Comparison of ENCODE assay signal across 12 cellular contexts in the genomic region with DNA sequence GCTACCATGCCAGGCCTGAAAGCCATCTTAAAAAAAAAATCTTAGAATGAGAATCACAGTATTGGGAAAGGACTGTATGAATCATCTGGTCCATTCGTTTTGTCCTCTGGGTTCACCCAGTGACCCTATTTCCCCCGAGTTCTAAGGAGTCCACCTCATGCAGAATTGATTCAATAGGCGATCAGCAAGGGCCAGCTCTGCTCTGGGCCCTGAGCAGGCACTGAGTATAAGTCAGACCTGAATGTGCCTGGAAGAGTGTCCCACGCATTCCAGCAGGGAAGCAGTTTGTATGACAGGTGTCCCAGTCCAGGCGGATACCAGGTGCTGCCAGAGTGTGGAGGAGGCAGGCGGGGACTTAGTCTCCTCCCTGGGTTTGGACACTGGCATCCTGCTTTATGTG. TPM values are rescaled to one million over a fixed set of nuclear protein-coding genes. Genes with fewer than 3 reads are reported as not detected.
DNase-seq lines count a peak whose midpoint lies in the region; ATAC-seq and TF ChIP-seq lines count a peak whose summit lies in the region.
"Had no signal": no experiment of that assay in that cellular context is flagged by ENCODE, and none has a peak within 500 bp of the region (broad histone marks: within the 10 kb centered on the region; RNA-seq: fewer than 3 reads in every experiment).

No MANE protein-coding gene starts in this region.

- H3K4me3 ChIP-seq in CD4-positive, CD25-positive, alpha-beta regulatory T cell (ENCODE audit: low read depth, low read length) = no peak overlapping the region
- H3K4me3 ChIP-seq in foreskin fibroblast (ENCODE audit: low read depth in 1 of 2, low read length in 2 of 2) = no peak overlapping the region
- H3K4me3 ChIP-seq in CD4-positive, alpha-beta memory T cell (ENCODE audit: low read length in 2 of 2) = no peak overlapping the region

- CTCF ChIA-PET in activated CD4-positive, alpha-beta memory T cell treated with anti-CD3 and anti-CD28 coated beads, Interleukin-2, amount 10 ng/mL, durations not matched to agents 7 days and 5 days (lab: Charles Lee) = no interaction called here
- CTCF ChIA-PET in CD4-positive, alpha-beta memory T cell (lab: Charles Lee; ENCODE audit: partially characterized antibody) = no interaction called here

- no peak for ATAC-seq in CD4-positive, CD25-positive, alpha-beta regulatory T cell (ENCODE audit: low read depth in 2 of 2)
- ATAC-seq in activated T-helper 17 cell treated with anti-CD3 and anti-CD28 coated beads, Interleukin-2, amount 50 U/mL, for 72 hours (replicated peaks) = no peak
- ATAC-seq in left cardiac atrium = no peak

- H3K27me3 Mint-ChIP-seq in CD4-positive, CD25-positive, alpha-beta regulatory T cell = peaks cover 20% of the 10 kb centered on the region
- H3K27me3 Mint-ChIP-seq in activated T-helper 17 cell treated with anti-CD3 and anti-CD28 coated beads, Interleukin-2, amount 50 U/mL, for 72 hours = peaks cover 4% of the 10 kb centered on the region
- peaks cover 19% of the 10 kb centered on the region for H3K27me3 Mint-ChIP-seq in activated CD4-positive, alpha-beta memory T cell treated with anti-CD3 and anti-CD28 coated beads, Interleukin-2, amount 10 ng/mL, durations not matched to agents 7 days and 5 days
- H3K27me3 Mint-ChIP-seq in CD4-positive, alpha-beta memory T cell = peaks cover 0 to 5% of the 10 kb centered on the region in 2 donors

- POLR2A ChIA-PET in activated CD4-positive, alpha-beta memory T cell treated with anti-CD3 and anti-CD28 coated beads, Interleukin-2, amount 10 ng/mL, durations not matched to agents 7 days and 5 days (lab: Charles Lee) = interaction anchor here (0.8 kb wide), 2 partner anchors 13 to 77 kb away, joined by 3 to 4 read pairs; no protein-coding TSS in a partner anchor
- POLR2A ChIA-PET in CD4-positive, alpha-beta memory T cell (lab: Charles Lee; ENCODE audit: partially characterized antibody) = no interaction called here

- intact Hi-C loops in left cardiac atrium (cut with DNase I) = no loop called here
- intact Hi-C loops in CD4-positive, alpha-beta memory T cell (cut with micrococcal nuclease) = no loop called here

- H3K27me3 ChIP-seq in CD4-positive, CD25-positive, alpha-beta regulatory T cell (ENCODE audit: control insufficient read depth, insufficient read depth, low read length) = peaks cover 2% of the 10 kb centered on the region
- peaks cover 7% of the 10 kb centered on the region for H3K27me3 ChIP-seq in CD4-positive, alpha-beta memory T cell (ENCODE audit: insufficient read depth, low read length)

- peak overlapping the region in 2 of 3 donors; percentile 20 to 44 for H3K27ac Mint-ChIP-seq in CD4-positive, CD25-positive, alpha-beta regulatory T cell
- no peak overlapping the region for H3K27ac Mint-ChIP-seq in activated T-helper 17 cell treated with anti-CD3 and anti-CD28 coated beads, Interleukin-2, amount 50 U/mL, for 72 hours
- no peak overlapping the region for H3K27ac Mint-ChIP-seq in activated CD4-positive, alpha-beta memory T cell treated with anti-CD3 and anti-CD28 coated beads, Interleukin-2, amount 10 ng/mL, durations not matched to agents 7 days and 5 days
- H3K27ac Mint-ChIP-seq in CD4-positive, alpha-beta memory T cell = peak overlapping the region in 1 of 7 donors; percentile 65
- H3K27ac Mint-ChIP-seq: CD4-positive, alpha-beta T cell had no signal

- no peak overlapping the region for H3K27ac ChIP-seq in CD4-positive, CD25-positive, alpha-beta regulatory T cell (ENCODE audit: insufficient read depth, low read length, poor library complexity, severe bottlenecking)
- no peak overlapping the region for H3K27ac ChIP-seq in CD4-positive, alpha-beta memory T cell (ENCODE audit: low read depth, low read length)

- no peaks in the 10 kb centered on the region for H3K36me3 ChIP-seq in CD4-positive, CD25-positive, alpha-beta regulatory T cell (ENCODE audit: control insufficient read depth, insufficient read depth, low read length)
- no peaks in the 10 kb centered on the region for H3K36me3 ChIP-seq in CD4-positive, alpha-beta memory T cell (ENCODE audit: insufficient read depth, low read length)

- no peak for DNase-seq in CD4-positive, CD25-positive, alpha-beta regulatory T cell
- peak; percentile 60 to 72 for DNase-seq in foreskin fibroblast
- DNase-seq in renal cortical epithelial cell (ENCODE audit: low read depth) = peak; percentile 78
- DNase-seq in NCI-H82 (lab: John Stamatoyannopoulos, UW) = no peak
- no peak for DNase-seq in left cardiac atrium
- no peak for DNase-seq in activated CD4-positive, alpha-beta memory T cell treated with anti-CD3 and anti-CD28 coated beads, Interleukin-2, amount 10 ng/mL, durations not matched to agents 7 days and 5 days
- DNase-seq in CD4-positive, alpha-beta memory T cell = no peak
- DNase-seq: CD4-positive, alpha-beta T cell; islet precursor cell; NCI-H69; stimulated activated naive CD4-positive, alpha-beta T cell treated with Interleukin-2 at 50 U/mL for 16 hours had no signal

- H3K4me3 Mint-ChIP-seq in CD4-positive, CD25-positive, alpha-beta regulatory T cell = peak overlapping the region in 2 of 4 donors; percentile 24 to 41
- H3K4me3 Mint-ChIP-seq in activated T-helper 17 cell treated with anti-CD3 and anti-CD28 coated beads, Interleukin-2, amount 50 U/mL, for 72 hours = peak overlapping the region; percentile 67
- H3K4me3 Mint-ChIP-seq in activated CD4-positive, alpha-beta memory T cell treated with anti-CD3 and anti-CD28 coated beads, Interleukin-2, amount 10 ng/mL, durations not matched to agents 7 days and 5 days = no peak overlapping the region
- peak overlapping the region in 3 of 8 donors; percentile 11 to 63 (median 16) for H3K4me3 Mint-ChIP-seq in CD4-positive, alpha-beta memory T cell

- H3K9me3 ChIP-seq in CD4-positive, CD25-positive, alpha-beta regulatory T cell (ENCODE audit: control insufficient read depth in 2 of 2, low read length in 2 of 2) = no peaks in the 10 kb centered on the region
- no peaks in the 10 kb centered on the region for H3K9me3 ChIP-seq in CD4-positive, alpha-beta memory T cell (ENCODE audit: control insufficient read depth in 1 of 2, low read length in 2 of 2)

- H3K36me3 Mint-ChIP-seq in CD4-positive, CD25-positive, alpha-beta regulatory T cell = no peaks in the 10 kb centered on the region
- no peaks in the 10 kb centered on the region for H3K36me3 Mint-ChIP-seq in activated T-helper 17 cell treated with anti-CD3 and anti-CD28 coated beads, Interleukin-2, amount 50 U/mL, for 72 hours (ENCODE audit: low read depth)
- no peaks in the 10 kb centered on the region for H3K36me3 Mint-ChIP-seq in activated CD4-positive, alpha-beta memory T cell treated with anti-CD3 and anti-CD28 coated beads, Interleukin-2, amount 10 ng/mL, durations not matched to agents 7 days and 5 days (ENCODE audit: low read depth)
- no peaks in the 10 kb centered on the region for H3K36me3 Mint-ChIP-seq in CD4-positive, alpha-beta memory T cell

- peaks cover 0 to 1% (median 0%) of the 10 kb centered on the region in 7 donors for H3K9me3 Mint-ChIP-seq in CD4-positive, CD25-positive, alpha-beta regulatory T cell
- H3K9me3 Mint-ChIP-seq in activated T-helper 17 cell treated with anti-CD3 and anti-CD28 coated beads, Interleukin-2, amount 50 U/mL, for 72 hours = no peaks in the 10 kb centered on the region
- no peaks in the 10 kb centered on the region for H3K9me3 Mint-ChIP-seq in activated CD4-positive, alpha-beta memory T cell treated with anti-CD3 and anti-CD28 coated beads, Interleukin-2, amount 10 ng/mL, durations not matched to agents 7 days and 5 days
- peaks cover 0 to 2% (median 0%) of the 10 kb centered on the region in 8 donors for H3K9me3 Mint-ChIP-seq in CD4-positive, alpha-beta memory T cell
- H3K9me3 Mint-ChIP-seq: CD4-positive, alpha-beta T cell had no signal

- peaks cover 18% of the 10 kb centered on the region for H3K4me1 ChIP-seq in CD4-positive, CD25-positive, alpha-beta regulatory T cell (ENCODE audit: control insufficient read depth, insufficient read depth, low read length, poor library complexity, severe bottlenecking)
- H3K4me1 ChIP-seq in CD4-positive, alpha-beta memory T cell (ENCODE audit: insufficient read depth, low read length) = peaks cover 22% of the 10 kb centered on the region

- TF ChIP-seq CTCF in foreskin fibroblast (IDR thresholded peaks at IDR 0.05; ENCODE audit: low read depth, low read length) = no peak

- peaks cover 6 to 36% (median 16%) of the 10 kb centered on the region in 4 donors for H3K4me1 Mint-ChIP-seq in CD4-positive, CD25-positive, alpha-beta regulatory T cell
- H3K4me1 Mint-ChIP-seq in activated T-helper 17 cell treated with anti-CD3 and anti-CD28 coated beads, Interleukin-2, amount 50 U/mL, for 72 hours = no peaks in the 10 kb centered on the region
- H3K4me1 Mint-ChIP-seq in activated CD4-positive, alpha-beta memory T cell treated with anti-CD3 and anti-CD28 coated beads, Interleukin-2, amount 10 ng/mL, durations not matched to agents 7 days and 5 days = peaks cover 30% of the 10 kb centered on the region
- H3K4me1 Mint-ChIP-seq in CD4-positive, alpha-beta memory T cell = peaks cover 6 to 22% (median 15%) of the 10 kb centered on the region in 4 donors

RNA-seq across cellular contexts. Expression of a gene that starts 0.9 kb away (rescaled TPM):
- total RNA-seq in CD4-positive, CD25-positive, alpha-beta regulatory T cell = not detected
- polyA plus RNA-seq in CD4-positive, CD25-positive, alpha-beta regulatory T cell = 1 to 10 TPM in 3 of 4 donors, under 1 TPM in 1; 0.93 to 2.9 (median 1.7) TPM
- 1 to 10 TPM; 3.5 to 7.3 TPM for total RNA-seq in activated T-helper 17 cell treated with anti-CD3 and anti-CD28 coated beads, Interleukin-2, amount 50 U/mL, for 72 hours
- total RNA-seq in renal cortical epithelial cell = 46.6 and 97.1 TPM in 2 replicates
- total RNA-seq in left cardiac atrium = 10 to 100 TPM; 13.6 to 16.0 TPM
- total RNA-seq in activated CD4-positive, alpha-beta memory T cell treated with anti-CD3 and anti-CD28 coated beads, Interleukin-2, amount 10 ng/mL, durations not matched to agents 7 days and 5 days = 1 to 10 TPM; 2.4 to 2.9 TPM
- 1 to 10 TPM; 7.7 to 8.3 TPM for total RNA-seq in CD4-positive, alpha-beta memory T cell
- polyA plus RNA-seq in CD4-positive, alpha-beta memory T cell = under 1 TPM in 1 of 2 donors, not detected in 1; 0.20 TPM

RNA-seq across cellular contexts. Expression of a gene that starts 19.9 kb away (rescaled TPM):
- 59.7 TPM for total RNA-seq in CD4-positive, CD25-positive, alpha-beta regulatory T cell
- 10 to 100 TPM; 40.6 to 50.9 (median 43.4) TPM for polyA plus RNA-seq in CD4-positive, CD25-positive, alpha-beta regulatory T cell
- total RNA-seq in activated T-helper 17 cell treated with anti-CD3 and anti-CD28 coated beads, Interleukin-2, amount 50 U/mL, for 72 hours = 100 to 1,000 TPM; 124 to 273 TPM
- total RNA-seq in renal cortical epithelial cell (11.4 and 43.6 TPM in 2 replicates), left cardiac atrium (10 to 100 TPM; 11.0 to 21.9 TPM)
- total RNA-seq in activated CD4-positive, alpha-beta memory T cell treated with anti-CD3 and anti-CD28 coated beads, Interleukin-2, amount 10 ng/mL, durations not matched to agents 7 days and 5 days = 100 to 1,000 TPM; 190 to 195 TPM
- total RNA-seq in CD4-positive, alpha-beta memory T cell = 10 to 100 TPM; 48.5 to 58.1 TPM
- 10 to 100 TPM; 22.0 to 26.9 TPM for polyA plus RNA-seq in CD4-positive, alpha-beta memory T cell

Comparison
In these comparisons a context has a peak if more than half of its experiments do, and no peak if none do; other contexts are left out.
1. DNase-seq: peak in foreskin fibroblast (2 of 2) and renal cortical epithelial cell (single experiment); none in CD4-positive, CD25-positive, alpha-beta regulatory T cell (0 of 3), NCI-H82 (single experiment), left cardiac atrium (single experiment), activated CD4-positive, alpha-beta memory T cell treated with anti-CD3 and anti-CD28 coated beads, Interleukin-2, amount 10 ng/mL, durations not matched to agents 7 days and 5 days (single experiment) and CD4-positive, alpha-beta memory T cell (0 of 5).
2. H3K27ac Mint-ChIP-seq: peak in CD4-positive, CD25-positive, alpha-beta regulatory T cell (2 of 3); none in activated T-helper 17 cell treated with anti-CD3 and anti-CD28 coated beads, Interleukin-2, amount 50 U/mL, for 72 hours (single experiment) and activated CD4-positive, alpha-beta memory T cell treated with anti-CD3 and anti-CD28 coated beads, Interleukin-2, amount 10 ng/mL, durations not matched to agents 7 days and 5 days (single experiment).